1 cellular context compared by ENCODE assay signal in genomic region chr3:110550511-110550910, GRCh38.
TF ChIP-seq lines count a peak whose summit lies in the region.

No MANE protein-coding gene starts in this region.

TF ChIP-seq in GM23338, 12 proteins besides CTCF, POLR2A, EP300 and RAD21 (continued from another document):
- no peak for TF ChIP-seq ZNF462 (CRISPR knock-in tag; IDR thresholded peaks at IDR 0.05)
- no peak for TF ChIP-seq JUNB (IDR thresholded peaks at IDR 0.05; ENCODE audit: unreplicated experiment)
- TF ChIP-seq, protein P1, sequence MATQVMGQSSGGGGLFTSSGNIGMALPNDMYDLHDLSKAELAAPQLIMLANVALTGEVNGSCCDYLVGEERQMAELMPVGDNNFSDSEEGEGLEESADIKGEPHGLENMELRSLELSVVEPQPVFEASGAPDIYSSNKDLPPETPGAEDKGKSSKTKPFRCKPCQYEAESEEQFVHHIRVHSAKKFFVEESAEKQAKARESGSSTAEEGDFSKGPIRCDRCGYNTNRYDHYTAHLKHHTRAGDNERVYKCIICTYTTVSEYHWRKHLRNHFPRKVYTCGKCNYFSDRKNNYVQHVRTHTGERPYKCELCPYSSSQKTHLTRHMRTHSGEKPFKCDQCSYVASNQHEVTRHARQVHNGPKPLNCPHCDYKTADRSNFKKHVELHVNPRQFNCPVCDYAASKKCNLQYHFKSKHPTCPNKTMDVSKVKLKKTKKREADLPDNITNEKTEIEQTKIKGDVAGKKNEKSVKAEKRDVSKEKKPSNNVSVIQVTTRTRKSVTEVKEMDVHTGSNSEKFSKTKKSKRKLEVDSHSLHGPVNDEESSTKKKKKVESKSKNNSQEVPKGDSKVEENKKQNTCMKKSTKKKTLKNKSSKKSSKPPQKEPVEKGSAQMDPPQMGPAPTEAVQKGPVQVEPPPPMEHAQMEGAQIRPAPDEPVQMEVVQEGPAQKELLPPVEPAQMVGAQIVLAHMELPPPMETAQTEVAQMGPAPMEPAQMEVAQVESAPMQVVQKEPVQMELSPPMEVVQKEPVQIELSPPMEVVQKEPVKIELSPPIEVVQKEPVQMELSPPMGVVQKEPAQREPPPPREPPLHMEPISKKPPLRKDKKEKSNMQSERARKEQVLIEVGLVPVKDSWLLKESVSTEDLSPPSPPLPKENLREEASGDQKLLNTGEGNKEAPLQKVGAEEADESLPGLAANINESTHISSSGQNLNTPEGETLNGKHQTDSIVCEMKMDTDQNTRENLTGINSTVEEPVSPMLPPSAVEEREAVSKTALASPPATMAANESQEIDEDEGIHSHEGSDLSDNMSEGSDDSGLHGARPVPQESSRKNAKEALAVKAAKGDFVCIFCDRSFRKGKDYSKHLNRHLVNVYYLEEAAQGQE (IDR thresholded peaks at IDR 0.05; ENCODE audit: unreplicated experiment), result no peak
TF ChIP-seq in GM23338: peak in this region for 0.
